8 cellular contexts compared by ENCODE assay signal in the genomic region with DNA sequence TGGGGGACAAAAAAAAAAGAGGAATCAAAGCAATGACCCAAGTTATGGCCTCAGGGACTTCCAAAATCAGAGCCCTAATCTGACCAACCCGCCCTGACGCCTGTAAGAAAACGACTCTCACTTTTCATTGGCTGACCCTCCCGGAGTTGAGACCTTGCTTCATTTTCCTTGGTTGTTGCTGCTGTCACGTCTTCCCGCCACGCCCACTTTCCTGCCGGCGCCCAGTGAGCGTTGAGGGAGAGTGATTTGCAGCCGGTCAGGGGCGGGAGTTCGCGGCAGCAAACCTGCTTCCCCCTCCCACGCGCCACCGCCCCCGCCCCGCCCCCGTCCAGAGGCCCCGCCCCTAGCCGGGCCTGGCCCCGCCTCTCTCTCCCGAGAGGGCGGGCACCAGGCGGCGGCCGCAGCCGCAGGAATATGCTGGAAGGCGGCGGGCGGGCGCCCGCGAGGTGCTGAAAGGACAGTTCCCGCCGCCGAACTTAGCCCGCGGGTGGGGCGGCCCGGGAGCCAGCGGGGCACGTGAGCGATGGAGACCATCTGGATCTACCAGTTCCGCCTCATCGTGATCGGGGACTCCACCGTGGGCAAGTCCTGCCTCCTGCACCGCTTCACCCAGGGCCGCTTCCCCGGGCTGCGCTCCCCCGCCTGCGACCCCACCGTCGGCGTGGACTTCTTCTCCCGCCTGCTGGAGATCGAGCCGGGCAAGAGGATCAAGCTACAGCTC. TPM values are rescaled to one million over a fixed set of nuclear protein-coding genes. Genes with fewer than 3 reads are reported as not detected.
A peak's percentile ranks its signal among the peaks of the same experiment; 100 is the strongest.
DNase-seq lines count a peak whose midpoint lies in the region; ATAC-seq and TF ChIP-seq lines count a peak whose summit lies in the region.

A gene with protein sequence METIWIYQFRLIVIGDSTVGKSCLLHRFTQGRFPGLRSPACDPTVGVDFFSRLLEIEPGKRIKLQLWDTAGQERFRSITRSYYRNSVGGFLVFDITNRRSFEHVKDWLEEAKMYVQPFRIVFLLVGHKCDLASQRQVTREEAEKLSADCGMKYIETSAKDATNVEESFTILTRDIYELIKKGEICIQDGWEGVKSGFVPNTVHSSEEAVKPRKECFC (plus strand): TSS at position 403 of the 721 bp plus-strand sequence. CDS start 121 bp downstream, at position 524.

- peak; percentile 98 for DNase-seq in GM10266 (ENCODE audit: extremely low spot score)
- peak; percentile 96 to 99 (median 97) for DNase-seq in NCI-H1417 (lab: John Stamatoyannopoulos, UW)
- DNase-seq in SW480 (ENCODE audit: low spot score) = peak; percentile 97
- peak; percentile 17 for DNase-seq in amniotic stem cell (lab: John Stamatoyannopoulos, UW)
- DNase-seq in left ventricle myocardium superior = peak; percentile 86
- DNase-seq in posterior vena cava (ENCODE audit: low spot score) = peak; percentile 95
- peak; percentile 95 for DNase-seq in upper lobe of right lung

- no peaks in the 10 kb centered on the region for H3K4me1 ChIP-seq in upper lobe of right lung

- intact Hi-C loops in left ventricle myocardium superior (cut with micrococcal nuclease) (no loop called here), posterior vena cava (cut with DNase I) (no loop called here), upper lobe of right lung (cut with DNase I) (no loop called here)

- peaks cover 16% of the 10 kb centered on the region for H3K27me3 ChIP-seq in upper lobe of right lung

- ATAC-seq in HG02678 (IDR thresholded peaks at IDR 0.05; ENCODE audit: unreplicated experiment) (peak; percentile 96), left ventricle myocardium superior (peak; percentile 96), upper lobe of right lung (peak; percentile 99)

- H3K27ac ChIP-seq in upper lobe of right lung = no peak within 1 kb of the TSS

- no peaks in the 10 kb centered on the region for H3K9me3 ChIP-seq in upper lobe of right lung

- H3K4me3 ChIP-seq in upper lobe of right lung = peak within 1 kb of the TSS; percentile 54

- TF ChIP-seq CTCF in GM10266 (IDR thresholded peaks at IDR 0.05; ENCODE audit: control insufficient read depth, insufficient read depth, low read depth, missing control alignments) = no peak
- no peak for TF ChIP-seq CTCF in upper lobe of right lung (IDR thresholded peaks at IDR 0.05)

- no peaks in the 10 kb centered on the region for H3K36me3 ChIP-seq in upper lobe of right lung

RNA-seq across cellular contexts. Expression of the gene that starts here (rescaled TPM):
- total RNA-seq in left ventricle myocardium superior (not detected), posterior vena cava (1 to 10 TPM; 1.6 to 2.5 TPM), upper lobe of right lung (2.0 TPM)

Comparison
In these comparisons a context has a peak if more than half of its experiments do, and no peak if none do; other contexts are left out.
1. Peak in DNase-seq and ATAC-seq in left ventricle myocardium superior; RNA of the gene not detected or under 1 TPM.
2. DNase-seq: peak in every context shown above with its lines; median percentile 98 in GM10266; 97 in NCI-H1417; 97 in SW480; 95 in posterior vena cava; 95 in upper lobe of right lung; 86 in left ventricle myocardium superior; 17 in amniotic stem cell.